In the genomic region with DNA sequence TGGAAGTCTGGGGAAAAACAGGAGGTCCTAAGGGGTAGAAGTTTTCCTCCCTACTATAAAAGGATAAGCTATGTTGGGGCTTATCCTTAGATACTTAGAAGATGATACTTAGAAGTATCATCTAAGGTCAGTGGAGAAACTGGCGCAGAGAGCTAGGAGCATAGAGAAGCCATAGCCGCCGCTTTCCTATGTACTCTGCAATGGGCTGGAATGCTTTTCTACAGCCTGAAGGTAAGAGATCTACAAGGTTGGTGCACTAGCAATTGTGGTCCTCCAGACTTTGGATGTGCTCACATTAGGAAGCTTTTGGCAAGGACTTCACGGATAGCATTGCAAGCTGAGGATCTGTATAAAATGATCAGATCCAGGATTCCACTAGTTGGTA, we compare ENCODE assay signal across 1 cellular context.
TF ChIP-seq lines count a peak whose summit lies in the region.

No MANE protein-coding gene starts in this region.

TF ChIP-seq in HCT116, 20 proteins besides CTCF, POLR2A, EP300 and RAD21 (continued from another document):
- TF ChIP-seq ZBTB33 (IDR thresholded peaks at IDR 0.05; ENCODE audit: extremely low read depth, insufficient replicate concordance, low read length) (no peak), CBX3 (IDR thresholded peaks at IDR 0.05; ENCODE audit: low read depth) (no peak), YY1 (IDR thresholded peaks at IDR 0.05; ENCODE audit: extremely low read depth, insufficient replicate concordance, low read depth, low read length) (no peak), JUND (IDR thresholded peaks at IDR 0.05) (no peak), SIN3A (IDR thresholded peaks at IDR 0.05; ENCODE audit: low read depth) (no peak), SRF (IDR thresholded peaks at IDR 0.05; ENCODE audit: low read depth) (no peak), ZNF274 (IDR thresholded peaks at IDR 0.05; ENCODE audit: low read depth, low read length) (no peak), ELF1 (IDR thresholded peaks at IDR 0.05; ENCODE audit: borderline replicate concordance, low read depth) (no peak)
- TF ChIP-seq, protein P1, sequence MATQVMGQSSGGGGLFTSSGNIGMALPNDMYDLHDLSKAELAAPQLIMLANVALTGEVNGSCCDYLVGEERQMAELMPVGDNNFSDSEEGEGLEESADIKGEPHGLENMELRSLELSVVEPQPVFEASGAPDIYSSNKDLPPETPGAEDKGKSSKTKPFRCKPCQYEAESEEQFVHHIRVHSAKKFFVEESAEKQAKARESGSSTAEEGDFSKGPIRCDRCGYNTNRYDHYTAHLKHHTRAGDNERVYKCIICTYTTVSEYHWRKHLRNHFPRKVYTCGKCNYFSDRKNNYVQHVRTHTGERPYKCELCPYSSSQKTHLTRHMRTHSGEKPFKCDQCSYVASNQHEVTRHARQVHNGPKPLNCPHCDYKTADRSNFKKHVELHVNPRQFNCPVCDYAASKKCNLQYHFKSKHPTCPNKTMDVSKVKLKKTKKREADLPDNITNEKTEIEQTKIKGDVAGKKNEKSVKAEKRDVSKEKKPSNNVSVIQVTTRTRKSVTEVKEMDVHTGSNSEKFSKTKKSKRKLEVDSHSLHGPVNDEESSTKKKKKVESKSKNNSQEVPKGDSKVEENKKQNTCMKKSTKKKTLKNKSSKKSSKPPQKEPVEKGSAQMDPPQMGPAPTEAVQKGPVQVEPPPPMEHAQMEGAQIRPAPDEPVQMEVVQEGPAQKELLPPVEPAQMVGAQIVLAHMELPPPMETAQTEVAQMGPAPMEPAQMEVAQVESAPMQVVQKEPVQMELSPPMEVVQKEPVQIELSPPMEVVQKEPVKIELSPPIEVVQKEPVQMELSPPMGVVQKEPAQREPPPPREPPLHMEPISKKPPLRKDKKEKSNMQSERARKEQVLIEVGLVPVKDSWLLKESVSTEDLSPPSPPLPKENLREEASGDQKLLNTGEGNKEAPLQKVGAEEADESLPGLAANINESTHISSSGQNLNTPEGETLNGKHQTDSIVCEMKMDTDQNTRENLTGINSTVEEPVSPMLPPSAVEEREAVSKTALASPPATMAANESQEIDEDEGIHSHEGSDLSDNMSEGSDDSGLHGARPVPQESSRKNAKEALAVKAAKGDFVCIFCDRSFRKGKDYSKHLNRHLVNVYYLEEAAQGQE (IDR thresholded peaks at IDR 0.05; ENCODE audit: low read depth) = no peak
- TF ChIP-seq, protein P2, sequence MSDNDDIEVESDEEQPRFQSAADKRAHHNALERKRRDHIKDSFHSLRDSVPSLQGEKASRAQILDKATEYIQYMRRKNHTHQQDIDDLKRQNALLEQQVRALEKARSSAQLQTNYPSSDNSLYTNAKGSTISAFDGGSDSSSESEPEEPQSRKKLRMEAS (IDR thresholded peaks at IDR 0.05) = no peak
TF ChIP-seq in HCT116: peak in this region for 0.
